Comparison of ENCODE assay signal across 9 cellular contexts in genomic region chr16:30491744-30492308, GRCh38. TPM values are rescaled to one million over a fixed set of nuclear protein-coding genes. Genes with fewer than 3 reads are reported as not detected.
DNase-seq lines count a peak whose midpoint lies in the region; ATAC-seq and TF ChIP-seq lines count a peak whose summit lies in the region.
"Had no signal": no experiment of that assay in that cellular context is flagged by ENCODE, and none has a peak within 500 bp of the region (broad histone marks: within the 10 kb centered on the region; RNA-seq: fewer than 3 reads in every experiment).

No MANE protein-coding gene starts in this region.

- ATAC-seq in activated naive CD8-positive, alpha-beta T cell treated with anti-CD3 and anti-CD28 coated beads, Interleukin-2, amount 50 U/mL, for 24 hours: no peak
- peak; percentile 46 to 80 (median 58) for ATAC-seq in right lobe of liver

- H3K27ac Mint-ChIP-seq in CD8-positive, alpha-beta memory T cell: peak overlapping the region in 5 of 8 donors; percentile 57 to 91 (median 68)
- peak overlapping the region; percentile 74 for H3K27ac Mint-ChIP-seq in activated naive CD8-positive, alpha-beta T cell treated with anti-CD3 and anti-CD28 coated beads, Interleukin-2, amount 50 U/mL, for 24 hours

- peaks cover 12 to 79% (median 14%) of the 10 kb centered on the region in 3 donors for H3K36me3 Mint-ChIP-seq in CD8-positive, alpha-beta memory T cell
- H3K36me3 Mint-ChIP-seq in activated naive CD8-positive, alpha-beta T cell treated with anti-CD3 and anti-CD28 coated beads, Interleukin-2, amount 50 U/mL, for 24 hours (ENCODE audit: low read depth): peaks cover 51% of the 10 kb centered on the region

- H3K27me3 Mint-ChIP-seq in CD8-positive, alpha-beta memory T cell: no peaks in the 10 kb centered on the region
- no peaks in the 10 kb centered on the region for H3K27me3 Mint-ChIP-seq in activated naive CD8-positive, alpha-beta T cell treated with anti-CD3 and anti-CD28 coated beads, Interleukin-2, amount 50 U/mL, for 24 hours

- no peaks in the 10 kb centered on the region for H3K27me3 ChIP-seq in CD8-positive, alpha-beta memory T cell (ENCODE audit: insufficient read depth, low read length, poor library complexity, severe bottlenecking)
- no peaks in the 10 kb centered on the region for H3K27me3 ChIP-seq in right lobe of liver
- H3K27me3 ChIP-seq: colonic mucosa had no signal

- peak in 3 of 5 donors; percentile 10 to 68 (median 28) for DNase-seq in CD8-positive, alpha-beta memory T cell
- peak; percentile 82 to 90 for DNase-seq in Kasumi-1 (lab: John Stamatoyannopoulos, UW)
- no peak for DNase-seq in activated naive CD8-positive, alpha-beta T cell treated with anti-CD3 and anti-CD28 coated beads, Interleukin-2, amount 50 U/mL, for 24 hours
- DNase-seq in right lobe of liver: peak in 2 of 3 donors; percentile 48 to 54
- DNase-seq in NCI-H774 (lab: John Stamatoyannopoulos, UW): no peak
- DNase-seq in nucleus accumbens (lab: John Stamatoyannopoulos, UW): no peak
- DNase-seq in NCI-H524 (lab: John Stamatoyannopoulos, UW): no peak
- no peak for DNase-seq in 8988T
- DNase-seq: colonic mucosa had no signal

- 51% methylated on average over 6 of the region's 6 CpGs for WGBS in right lobe of liver (ENCODE audit: insufficient coverage, low coverage, low lambda C conversion rate, missing lambda C conversion rate)

- H3K9me3 Mint-ChIP-seq in CD8-positive, alpha-beta memory T cell: no peaks in the 10 kb centered on the region
- no peaks in the 10 kb centered on the region for H3K9me3 Mint-ChIP-seq in activated naive CD8-positive, alpha-beta T cell treated with anti-CD3 and anti-CD28 coated beads, Interleukin-2, amount 50 U/mL, for 24 hours

- TF ChIP-seq CTCF in right lobe of liver (IDR thresholded peaks at IDR 0.05): no peak

- TF ChIP-seq POLR2A in right lobe of liver (IDR thresholded peaks at IDR 0.05): no peak

- peak overlapping the region in 2 of 7 donors; percentile 6 to 46 for H3K4me3 Mint-ChIP-seq in CD8-positive, alpha-beta memory T cell
- no peak overlapping the region for H3K4me3 Mint-ChIP-seq in activated naive CD8-positive, alpha-beta T cell treated with anti-CD3 and anti-CD28 coated beads, Interleukin-2, amount 50 U/mL, for 24 hours

- H3K27ac ChIP-seq in CD8-positive, alpha-beta memory T cell (ENCODE audit: low read depth, low read length): peak overlapping the region; percentile 44
- H3K27ac ChIP-seq in right lobe of liver: no peak overlapping the region
- H3K27ac ChIP-seq: colonic mucosa had no signal

- POLR2A ChIA-PET in CD8-positive, alpha-beta memory T cell (lab: Charles Lee): interaction anchor here (0.6 to 2.0 kb wide), 7 partner anchors 9 to 58 kb away, joined by 3 to 16 read pairs (median 5); partner anchors contain the start of gene ITGAL

- peaks cover 20 to 45% (median 28%) of the 10 kb centered on the region in 3 donors for H3K4me1 Mint-ChIP-seq in CD8-positive, alpha-beta memory T cell
- peaks cover 39% of the 10 kb centered on the region for H3K4me1 Mint-ChIP-seq in activated naive CD8-positive, alpha-beta T cell treated with anti-CD3 and anti-CD28 coated beads, Interleukin-2, amount 50 U/mL, for 24 hours

- H3K36me3 ChIP-seq in CD8-positive, alpha-beta memory T cell (ENCODE audit: insufficient read depth, low read length): peaks cover 61% of the 10 kb centered on the region
- H3K36me3 ChIP-seq in right lobe of liver: peaks cover 0 to 7% (median 0%) of the 10 kb centered on the region in 4 donors
- H3K36me3 ChIP-seq: colonic mucosa had no signal

- no peaks in the 10 kb centered on the region for H3K9me3 ChIP-seq in CD8-positive, alpha-beta memory T cell (ENCODE audit: low read length)
- H3K9me3 ChIP-seq in right lobe of liver: no peaks in the 10 kb centered on the region
- H3K9me3 ChIP-seq: colonic mucosa had no signal

- intact Hi-C loops in right lobe of liver (cut with DNase I): no loop called here

- CTCF ChIA-PET in CD8-positive, alpha-beta memory T cell (lab: Charles Lee): interaction anchor here (1.1 to 4.5 kb wide), 8 partner anchors 9 to 62 kb away, joined by 3 to 20 read pairs (median 4); partner anchors contain the start of gene DCTPP1

- H3K4me1 ChIP-seq in CD8-positive, alpha-beta memory T cell (ENCODE audit: insufficient read depth, low read length): peaks cover 13% of the 10 kb centered on the region
- H3K4me1 ChIP-seq in right lobe of liver: peaks cover 0 to 20% (median 5%) of the 10 kb centered on the region in 4 donors
- H3K4me1 ChIP-seq: colonic mucosa had no signal

- no peak overlapping the region for H3K4me3 ChIP-seq in CD8-positive, alpha-beta memory T cell (ENCODE audit: low read length)
- no peak overlapping the region for H3K4me3 ChIP-seq in right lobe of liver
- H3K4me3 ChIP-seq: colonic mucosa had no signal

RNA-seq across cellular contexts. Expression of gene ITGAL, which starts 19.3 kb away (rescaled TPM):
- 100 to 1,000 TPM; 333 to 363 TPM for total RNA-seq in CD8-positive, alpha-beta memory T cell
- 256 TPM for polyA plus RNA-seq in CD8-positive, alpha-beta memory T cell
- total RNA-seq in right lobe of liver: 10 to 100 TPM in 4 of 6 experiments, 1 to 10 TPM in 2; 7.3 to 12.4 (median 10.2) TPM

RNA-seq across cellular contexts. Expression of gene ZNF768, which starts 34.5 kb away (rescaled TPM):
- 10 to 100 TPM; 13.5 to 15.1 TPM for total RNA-seq in CD8-positive, alpha-beta memory T cell
- polyA plus RNA-seq in CD8-positive, alpha-beta memory T cell: 2.5 TPM
- 10 to 100 TPM; 14.7 to 21.2 (median 18.8) TPM for total RNA-seq in right lobe of liver

RNA-seq across cellular contexts. Expression of gene ZNF747, which starts 42.8 kb away (rescaled TPM):
- total RNA-seq in CD8-positive, alpha-beta memory T cell: 10 to 100 TPM; 13.5 to 17.0 TPM
- polyA plus RNA-seq in CD8-positive, alpha-beta memory T cell: 8.4 TPM
- 1 to 10 TPM; 5.3 to 9.7 (median 6.4) TPM for total RNA-seq in right lobe of liver

RNA-seq across cellular contexts. Expression of gene SEPHS2, which starts 46.2 kb away (rescaled TPM):
- total RNA-seq in CD8-positive, alpha-beta memory T cell: 10 to 100 TPM; 68.2 to 71.0 TPM
- 59.0 TPM for polyA plus RNA-seq in CD8-positive, alpha-beta memory T cell
- total RNA-seq in right lobe of liver: 100 to 1,000 TPM; 157 to 228 (median 205) TPM

Comparison
In these comparisons a context has a peak if more than half of its experiments do, and no peak if none do; other contexts are left out.
1. DNase-seq: peak in CD8-positive, alpha-beta memory T cell (3 of 5), Kasumi-1 (2 of 2) and right lobe of liver (2 of 3); none in activated naive CD8-positive, alpha-beta T cell treated with anti-CD3 and anti-CD28 coated beads, Interleukin-2, amount 50 U/mL, for 24 hours (single experiment), NCI-H774 (single experiment), nucleus accumbens (0 of 56), NCI-H524 (0 of 2) and 8988T (single experiment).
2. RNA of gene ITGAL, which starts 19.3 kb away (total RNA-seq): 333 to 363 TPM in CD8-positive, alpha-beta memory T cell; 7.3 to 12.4 TPM in right lobe of liver; every median in the first group is over 10 times any median in the second.